Comparison of ENCODE assay signal across 29 cellular contexts in the genomic region with DNA sequence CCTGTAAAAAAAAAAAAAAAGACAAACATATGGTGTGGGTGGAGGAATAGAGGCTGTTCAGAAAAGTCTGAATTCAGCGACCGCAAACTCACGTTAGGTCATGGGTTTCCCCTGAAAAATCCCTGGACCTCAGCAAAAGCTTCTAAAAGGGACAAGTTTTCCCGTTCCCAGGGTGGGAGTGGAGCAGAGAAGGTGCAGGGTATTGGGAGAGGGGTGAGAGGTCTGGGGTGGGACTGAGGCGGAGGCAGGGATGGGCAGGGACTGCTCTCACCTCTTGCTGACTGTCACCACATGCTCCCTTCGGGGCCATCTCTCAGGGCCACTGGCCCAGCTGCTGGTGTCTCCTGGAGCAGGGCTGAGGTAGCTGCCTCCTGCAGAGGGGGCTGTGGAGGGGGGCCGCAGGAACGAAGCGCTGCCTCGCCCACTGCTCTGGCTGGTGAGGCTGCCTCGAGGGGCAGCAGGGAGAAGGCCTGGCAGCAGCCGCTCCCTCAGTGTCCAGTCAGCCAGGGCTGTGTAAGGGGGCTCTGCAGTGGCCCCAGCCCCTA. TPM values are rescaled to one million over a fixed set of nuclear protein-coding genes. Genes with fewer than 3 reads are reported as not detected.
DNase-seq lines count a peak whose midpoint lies in the region; ATAC-seq, FAIRE-seq and TF ChIP-seq lines count a peak whose summit lies in the region.
"Had no signal": no experiment of that assay in that cellular context is flagged by ENCODE, and none has a peak within 500 bp of the region (broad histone marks: within the 10 kb centered on the region; RNA-seq: fewer than 3 reads in every experiment).

No MANE protein-coding gene starts in this region.

- H3K4ac ChIP-seq in neuronal stem cell (ENCODE audit: low read length), result no peak overlapping the region

- H3K4me3 ChIP-seq in GM12878, result no peak overlapping the region
- no peak overlapping the region for H3K4me3 ChIP-seq in neuronal stem cell (ENCODE audit: low read length in 2 of 2)
- H3K4me3 ChIP-seq: SJSA1, smooth muscle cell had no signal

- H3K9me3 ChIP-seq in GM12878 (replicated peaks; ENCODE audit: control insufficient read depth, insufficient read depth, low read length) (no peaks in the 10 kb centered on the region), neuronal stem cell (replicated peaks in 1 of 2; ENCODE audit: control insufficient read depth in 2 of 2, insufficient read depth in 1 of 2, low read depth in 1 of 2, low read length in 2 of 2) (no peaks in the 10 kb centered on the region)
- H3K9me3 ChIP-seq: pancreas, SJSA1 had no signal

- H3K36me3 ChIP-seq in GM12878 (ENCODE audit: control insufficient read depth in 2 of 2, insufficient read depth in 2 of 2, low read length in 1 of 2), result no peaks in the 10 kb centered on the region
- H3K36me3 ChIP-seq in neuronal stem cell (replicated peaks in 1 of 2; ENCODE audit: control insufficient read depth in 2 of 2, insufficient read depth in 2 of 2, low read length in 2 of 2), result peaks cover 22 to 38% of the 10 kb centered on the region in 2 donors
- H3K36me3 ChIP-seq: pancreas had no signal

- CTCF ChIA-PET in GM12878 (lab: Yijun Ruan, JAX), result interaction anchor here (0.8 to 22.4 kb wide), 5 partner anchors 35 to 158 kb away, joined by 3 to 422 read pairs (median 6); no protein-coding TSS in a partner anchor

- no peak for FAIRE-seq in GM12878 (lab: Jason Lieb, UNC)
- FAIRE-seq: pancreas had no signal

- BruUV-seq in GM12878 (replicated peaks; lab: Mats Ljungman, UMichigan), result no TSS peak

- no peak overlapping the region for H3K4me2 ChIP-seq in GM12878 (ENCODE audit: control insufficient read depth, insufficient read depth)
- no peak overlapping the region for H3K4me2 ChIP-seq in neuronal stem cell (ENCODE audit: insufficient read depth, low read length, poor library complexity, severe bottlenecking)
- H3K4me2 ChIP-seq: smooth muscle cell had no signal

- TF ChIP-seq POLR2A in GM12878 (IDR thresholded peaks at IDR 0.05; ENCODE audit: low read depth, low read length), result no peak

- peak overlapping the region; percentile 73 for H2BK5ac ChIP-seq in neuronal stem cell (ENCODE audit: low read length)

- ATAC-seq in GM12878 (no peak), GM21825 (IDR thresholded peaks at IDR 0.05; ENCODE audit: unreplicated experiment) (no peak), HG03342 (IDR thresholded peaks at IDR 0.05; ENCODE audit: unreplicated experiment) (no peak)
- ATAC-seq: activated CD4-positive, CD25-positive, alpha-beta regulatory T cell treated with anti-CD3 and anti-CD28 coated beads, Interleukin-2, amount 50 U/mL, for 24 hours; pancreas; T-cell had no signal

- TF ChIP-seq CTCF in GM10266 (IDR thresholded peaks at IDR 0.05; ENCODE audit: control insufficient read depth, insufficient read depth, low read depth, missing control alignments), result no peak
- TF ChIP-seq CTCF in GM12878 (IDR thresholded peaks at IDR 0.05 in 2 of 3, conservative IDR thresholded peaks at IDR 0.05 in 1 of 3; ENCODE audit: control insufficient read depth in 2 of 3, extremely low read depth in 1 of 3, insufficient read depth in 1 of 3, low read depth in 3 of 3, low read length in 3 of 3), result peak in 1 of 3 experiments; percentile 9; a peak in 1 of 6 replicates

- H3K27me3 ChIP-seq in GM12878 (replicated peaks in 1 of 2; ENCODE audit: control insufficient read depth in 2 of 2, insufficient read depth in 2 of 2, low read length in 1 of 2) (no peaks in the 10 kb centered on the region), neuronal stem cell (ENCODE audit: control insufficient read depth in 3 of 3, insufficient read depth in 3 of 3, low read depth in 1 of 3, low read length in 3 of 3) (peaks cover 0 to 13% (median 3%) of the 10 kb centered on the region in 3 experiments)
- H3K27me3 ChIP-seq: pancreas, SJSA1 had no signal

- H2BK15ac ChIP-seq in neuronal stem cell (ENCODE audit: low read length), result no peak overlapping the region

- intact Hi-C loops in GM12878 (cut with micrococcal nuclease; ENCODE audit: unreplicated experiment), result loop anchor here (10.0 kb wide), 1 partner anchor 853 kb away; the partner anchor contains the start of gene AIM2

- H3K9ac ChIP-seq in GM12878 (ENCODE audit: control insufficient read depth, insufficient read depth, low read length) (no peak overlapping the region), neuronal stem cell (ENCODE audit: low read depth, low read length, poor library complexity) (no peak overlapping the region)

- no peak overlapping the region for H2BK12ac ChIP-seq in neuronal stem cell (ENCODE audit: low read length)

- DNase-seq in GM10266 (ENCODE audit: extremely low spot score) (peak; percentile 56), NCI-H1694 (lab: John Stamatoyannopoulos, UW) (peak; percentile 54), GM12878 (ENCODE audit: low read depth, low spot score) (no peak), neuronal stem cell (ENCODE audit: low spot score) (no peak), CD1c-positive myeloid dendritic cell (ENCODE audit: extremely low spot score) (no peak)
- DNase-seq: activated CD4-positive, alpha-beta memory T cell treated with anti-CD3 and anti-CD28 coated beads for 36 hours; activated CD8-positive, alpha-beta memory T cell treated with anti-CD3 and anti-CD28 coated beads, Interleukin-2, amount 50 U/mL, for 4 hours; activated naive CD4-positive, alpha-beta T cell treated with anti-CD3 and anti-CD28 coated beads, Interleukin-2, amount 10 ng/mL, durations not matched to agents 7 days and 5 days; C1 segment of cervical spinal cord; Calu3; effector CD8-positive, alpha-beta T cell; foreskin melanocyte; MV-4-11; NCI-H146; nephron progenitor cell; T-cell had no signal

- peak overlapping the region; percentile 63 for H3K23ac ChIP-seq in neuronal stem cell (ENCODE audit: low read depth, low read length, poor library complexity)

- 25% methylated on average over 11 of the region's 12 CpGs for WGBS in GM12878 (ENCODE audit: insufficient coverage, insufficient replicate concordance, low lambda C conversion rate, missing lambda C conversion rate)
- no CpG with 5 or more reads among the region's 12 CpGs for WGBS in neuronal stem cell (ENCODE audit: extremely low coverage in 2 of 2, insufficient read length in 2 of 2, insufficient replicate concordance in 1 of 2), 2 donors

- no peaks in the 10 kb centered on the region for H4K20me1 ChIP-seq in GM12878 (ENCODE audit: control insufficient read depth, insufficient read depth)

- H3K79me2 ChIP-seq in GM12878 (ENCODE audit: control insufficient read depth, insufficient read depth, low read length), result peaks cover 25% of the 10 kb centered on the region

- SMC1A ChIA-PET in GM12878 (lab: Charles Lee; ENCODE audit: uncharacterized antibody, unreplicated experiment), result interaction anchor here (8.1 kb wide), 1 partner anchor 79 kb away, joined by 57 read pairs; no protein-coding TSS in a partner anchor

- H3K27ac ChIP-seq in GM12878 (ENCODE audit: control insufficient read depth, insufficient read depth) (no peak overlapping the region), neuronal stem cell (replicated peaks; ENCODE audit: low read length) (no peak overlapping the region)
- H3K27ac ChIP-seq: HL-60, SJSA1 had no signal

- no peak for TF ChIP-seq EP300 in GM12878 (IDR thresholded peaks at IDR 0.05; ENCODE audit: borderline replicate concordance in 1 of 2, control insufficient read depth in 1 of 2, low read depth in 2 of 2, low read length in 2 of 2)

- TF ChIP-seq RAD21 in GM12878 (IDR thresholded peaks at IDR 0.05; ENCODE audit: insufficient read depth, low read depth, low read length), result no peak

- H3K18ac ChIP-seq in neuronal stem cell (ENCODE audit: low read length), result no peak overlapping the region

- H2AFZ ChIP-seq in GM12878 (ENCODE audit: control insufficient read depth, low read depth, low read length) (no peak overlapping the region), neuronal stem cell (ENCODE audit: low read length) (no peak overlapping the region)

- in situ Hi-C loops in GM12878 (cut with MboI), result no loop called here

- H3K79me1 ChIP-seq in neuronal stem cell (ENCODE audit: low read depth, low read length), result peaks cover under 1% of the 10 kb centered on the region

- no peak overlapping the region for H2BK120ac ChIP-seq in neuronal stem cell (ENCODE audit: low read depth, low read length)

- no peak overlapping the region for H4K8ac ChIP-seq in neuronal stem cell (ENCODE audit: low read depth, low read length)

- H2AK5ac ChIP-seq in neuronal stem cell (ENCODE audit: low read depth, low read length), result no peak overlapping the region

- POLR2A ChIA-PET in GM12878 (lab: Charles Lee), result no interaction called here

- peaks cover 13% of the 10 kb centered on the region; the same call in 1 of the 2 replicates for H3K4me1 ChIP-seq in GM12878 (ENCODE audit: control insufficient read depth, insufficient read depth, low read length)
- peaks cover 17 to 20% of the 10 kb centered on the region in 2 donors for H3K4me1 ChIP-seq in neuronal stem cell (ENCODE audit: control insufficient read depth in 2 of 2, insufficient read depth in 1 of 2, low read depth in 1 of 2, low read length in 2 of 2)

- RAD21 ChIA-PET in GM12878 (lab: Charles Lee; ENCODE audit: unreplicated experiment), result interaction anchor here (0.7 to 1.4 kb wide), 3 partner anchors 35 to 174 kb away, joined by 3 to 10 read pairs (median 6); no protein-coding TSS in a partner anchor

- no peak overlapping the region for H3K14ac ChIP-seq in neuronal stem cell (ENCODE audit: low read length)

- H4K91ac ChIP-seq in neuronal stem cell (ENCODE audit: low read depth, low read length, poor library complexity), result no peak overlapping the region

RNA-seq across cellular contexts. Expression of gene TAGLN2, which starts 2.7 kb away (rescaled TPM):
- total RNA-seq in GM12878 (2013; cell fraction: nucleolus; rRNA removed), result 69.9 and 71.0 TPM in 2 replicates
- total RNA-seq in GM12878 (2014; rRNA removed) (345 and 363 TPM in 2 replicates), GM12878 (2014; rRNA removed; fragmentation: Illumina TruSeq; extraction: Trizol) (152 and 155 TPM in 2 replicates), GM12878 (2021) (340 and 350 TPM in 2 replicates)
- polyA plus RNA-seq in GM12878 (2011; ENCODE audit: low read depth), result 190 TPM
- polyA plus RNA-seq in GM12878 (2011; rRNA removed) (198 and 427 TPM in 2 replicates), GM12878 (2014; fragmentation: Illumina TruSeq; extraction: Trizol) (253 and 362 TPM in 2 replicates), GM12878 (2014; fragmentation: Nextera tagmentation; extraction: Ambion mirVana) (100 to 1,000 TPM; 216 to 262 TPM), GM12878 (2014; rRNA removed) (415 and 449 TPM in 2 replicates), GM12878 (2016; fragmentation: Nextera tagmentation; extraction: Ambion mirVana) (100 to 1,000 TPM; 541 to 611 TPM)
- polyA plus RNA-seq in GM12878 (2011; cell fraction: cytosol; rRNA removed), result 602 and 652 TPM in 2 replicates
- polyA plus RNA-seq in GM12878 (2011; cell fraction: nucleus; rRNA removed), result 280 and 331 TPM in 2 replicates
- polyA plus RNA-seq in GM12878 (2012), result 359 and 378 TPM in 2 replicates
- polyA minus RNA-seq in GM12878 (2011; rRNA and poly(A)+ RNA removed), result 165 and 190 TPM in 2 replicates
- polyA minus RNA-seq in GM12878 (2011; cell fraction: cytosol; rRNA and poly(A)+ RNA removed), result 81.4 and 86.9 TPM in 2 replicates
- 45.7 and 64.9 TPM in 2 replicates for polyA minus RNA-seq in GM12878 (2011; cell fraction: nucleus; rRNA and poly(A)+ RNA removed)
- 27.0 TPM for polyA plus RNA-seq in neuronal stem cell (2013, experiment 1 of 2)
- 26.7 TPM for polyA plus RNA-seq in neuronal stem cell (2013, experiment 2 of 2)

RNA-seq across cellular contexts. Expression of gene IGSF9, which starts 17.5 kb away (rescaled TPM):
- total RNA-seq in GM12878 (2013; cell fraction: nucleolus; rRNA removed), result not detected in 2 replicates
- total RNA-seq in GM12878 (2014; rRNA removed) (not detected in 2 replicates), GM12878 (2014; rRNA removed; fragmentation: Illumina TruSeq; extraction: Trizol) (not detected in 2 replicates), GM12878 (2021) (not detected in 2 replicates)
- not detected for polyA plus RNA-seq in GM12878 (2011; ENCODE audit: low read depth)
- polyA plus RNA-seq in GM12878 (2011; rRNA removed) (not detected in 2 replicates), GM12878 (2014; fragmentation: Illumina TruSeq; extraction: Trizol) (not detected in 2 replicates), GM12878 (2014; fragmentation: Nextera tagmentation; extraction: Ambion mirVana) (not detected), GM12878 (2014; rRNA removed) (0.04 TPM in 1 of 2 replicates, not detected in the other), GM12878 (2016; fragmentation: Nextera tagmentation; extraction: Ambion mirVana) (under 1 TPM in 1 of 2 experiments, not detected in 1; 0.07 TPM)
- 0.01 and 0.03 TPM in 2 replicates for polyA plus RNA-seq in GM12878 (2011; cell fraction: cytosol; rRNA removed)
- polyA plus RNA-seq in GM12878 (2011; cell fraction: nucleus; rRNA removed), result 0.04 and 0.06 TPM in 2 replicates
- polyA plus RNA-seq in GM12878 (2012), result 0.03 TPM in 1 of 2 replicates, not detected in the other
- not detected in 2 replicates for polyA minus RNA-seq in GM12878 (2011; rRNA and poly(A)+ RNA removed)
- polyA minus RNA-seq in GM12878 (2011; cell fraction: cytosol; rRNA and poly(A)+ RNA removed), result not detected in 2 replicates
- polyA minus RNA-seq in GM12878 (2011; cell fraction: nucleus; rRNA and poly(A)+ RNA removed), result not detected in 2 replicates
- 11.6 TPM for polyA plus RNA-seq in neuronal stem cell (2013, experiment 1 of 2)
- 11.4 TPM for polyA plus RNA-seq in neuronal stem cell (2013, experiment 2 of 2)
- total RNA-seq: activated T-helper 1 cell treated with anti-CD3 and anti-CD28 coated beads, Interleukin-12 subunit alpha, Interleukin-12 subunit beta, Interleukin-2, Interleukin-4 antibody, amounts not matched to agents 30 ng/mL and 10 ng/mL and 1 ng/mL, durations not matched to agents 14 hours and 24 hours and 36 hours; LHCN-M2; lung microvascular endothelial cell had no signal
- polyA plus RNA-seq: AG04450 had no signal

RNA-seq across cellular contexts. Expression of gene SLAMF9, which starts 26.1 kb away (rescaled TPM):
- not detected in 2 replicates for total RNA-seq in GM12878 (2013; cell fraction: nucleolus; rRNA removed)
- total RNA-seq in GM12878 (2014; rRNA removed) (not detected in 2 replicates), GM12878 (2014; rRNA removed; fragmentation: Illumina TruSeq; extraction: Trizol) (not detected in 2 replicates), GM12878 (2021) (not detected in 2 replicates)
- not detected for polyA plus RNA-seq in GM12878 (2011; ENCODE audit: low read depth)
- polyA plus RNA-seq in GM12878 (2011; rRNA removed) (not detected in 2 replicates), GM12878 (2014; fragmentation: Illumina TruSeq; extraction: Trizol) (not detected in 2 replicates), GM12878 (2014; fragmentation: Nextera tagmentation; extraction: Ambion mirVana) (not detected), GM12878 (2014; rRNA removed) (not detected in 2 replicates), GM12878 (2016; fragmentation: Nextera tagmentation; extraction: Ambion mirVana) (not detected)
- not detected in 2 replicates for polyA plus RNA-seq in GM12878 (2011; cell fraction: cytosol; rRNA removed)
- not detected in 2 replicates for polyA plus RNA-seq in GM12878 (2011; cell fraction: nucleus; rRNA removed)
- not detected in 2 replicates for polyA plus RNA-seq in GM12878 (2012)
- not detected in 2 replicates for polyA minus RNA-seq in GM12878 (2011; rRNA and poly(A)+ RNA removed)
- not detected in 2 replicates for polyA minus RNA-seq in GM12878 (2011; cell fraction: cytosol; rRNA and poly(A)+ RNA removed)
- not detected in 2 replicates for polyA minus RNA-seq in GM12878 (2011; cell fraction: nucleus; rRNA and poly(A)+ RNA removed)
- not detected for polyA plus RNA-seq in neuronal stem cell (2013, experiment 1 of 2)
- polyA plus RNA-seq in neuronal stem cell (2013, experiment 2 of 2), result not detected
- total RNA-seq: activated CD4-positive, alpha-beta memory T cell treated with anti-CD3 and anti-CD28 coated beads for 36 hours; activated T-helper 1 cell treated with anti-CD3 and anti-CD28 coated beads, Interleukin-12 subunit alpha, Interleukin-12 subunit beta, Interleukin-2, Interleukin-4 antibody, amounts not matched to agents 30 ng/mL and 10 ng/mL and 1 ng/mL, durations not matched to agents 14 hours and 24 hours and 36 hours; Calu3; epithelial cell of proximal tubule; LHCN-M2; lung microvascular endothelial cell; mucosa of gallbladder; pancreas; SJSA1; T-cell had no signal
- polyA plus RNA-seq: AG04450, pancreas had no signal

RNA-seq across cellular contexts. Expression of gene CFAP45, which starts 28.0 kb away (rescaled TPM):
- total RNA-seq in GM12878 (2013; cell fraction: nucleolus; rRNA removed), result 2.3 and 2.7 TPM in 2 replicates
- 0.33 and 0.56 TPM in 2 replicates for total RNA-seq in GM12878 (2014; rRNA removed)
- 0.72 and 0.78 TPM in 2 replicates for total RNA-seq in GM12878 (2014; rRNA removed; fragmentation: Illumina TruSeq; extraction: Trizol)
- total RNA-seq in GM12878 (2021), result 0.64 and 0.93 TPM in 2 replicates
- polyA plus RNA-seq in GM12878 (2011; ENCODE audit: low read depth), result 1.2 TPM
- 0.69 and 1.1 TPM in 2 replicates for polyA plus RNA-seq in GM12878 (2011; rRNA removed)
- 0.28 and 0.37 TPM in 2 replicates for polyA plus RNA-seq in GM12878 (2011; cell fraction: cytosol; rRNA removed)
- 1.0 and 1.5 TPM in 2 replicates for polyA plus RNA-seq in GM12878 (2011; cell fraction: nucleus; rRNA removed)
- polyA plus RNA-seq in GM12878 (2012), result 0.74 and 0.87 TPM in 2 replicates
- 0.73 and 0.89 TPM in 2 replicates for polyA plus RNA-seq in GM12878 (2014; fragmentation: Illumina TruSeq; extraction: Trizol)
- under 1 TPM; 0.43 to 0.46 TPM for polyA plus RNA-seq in GM12878 (2014; fragmentation: Nextera tagmentation; extraction: Ambion mirVana)
- 0.82 and 0.91 TPM in 2 replicates for polyA plus RNA-seq in GM12878 (2014; rRNA removed)
- polyA plus RNA-seq in GM12878 (2016; fragmentation: Nextera tagmentation; extraction: Ambion mirVana), result under 1 TPM; 0.58 to 0.91 TPM
- 0.37 and 0.72 TPM in 2 replicates for polyA minus RNA-seq in GM12878 (2011; rRNA and poly(A)+ RNA removed)
- not detected in 2 replicates for polyA minus RNA-seq in GM12878 (2011; cell fraction: cytosol; rRNA and poly(A)+ RNA removed)
- polyA minus RNA-seq in GM12878 (2011; cell fraction: nucleus; rRNA and poly(A)+ RNA removed), result 0.24 and 0.29 TPM in 2 replicates
- 0.32 TPM for polyA plus RNA-seq in neuronal stem cell (2013, experiment 1 of 2)
- 0.47 TPM for polyA plus RNA-seq in neuronal stem cell (2013, experiment 2 of 2)

Comparison
In these comparisons a context has a peak if more than half of its experiments do, and no peak if none do; other contexts are left out.
1. DNase-seq: peak in GM10266 (single experiment) and NCI-H1694 (single experiment); none in GM12878 (single experiment), neuronal stem cell (single experiment) and CD1c-positive myeloid dendritic cell (single experiment).